ENCODE assay signal across 8 cellular contexts in the genomic region with DNA sequence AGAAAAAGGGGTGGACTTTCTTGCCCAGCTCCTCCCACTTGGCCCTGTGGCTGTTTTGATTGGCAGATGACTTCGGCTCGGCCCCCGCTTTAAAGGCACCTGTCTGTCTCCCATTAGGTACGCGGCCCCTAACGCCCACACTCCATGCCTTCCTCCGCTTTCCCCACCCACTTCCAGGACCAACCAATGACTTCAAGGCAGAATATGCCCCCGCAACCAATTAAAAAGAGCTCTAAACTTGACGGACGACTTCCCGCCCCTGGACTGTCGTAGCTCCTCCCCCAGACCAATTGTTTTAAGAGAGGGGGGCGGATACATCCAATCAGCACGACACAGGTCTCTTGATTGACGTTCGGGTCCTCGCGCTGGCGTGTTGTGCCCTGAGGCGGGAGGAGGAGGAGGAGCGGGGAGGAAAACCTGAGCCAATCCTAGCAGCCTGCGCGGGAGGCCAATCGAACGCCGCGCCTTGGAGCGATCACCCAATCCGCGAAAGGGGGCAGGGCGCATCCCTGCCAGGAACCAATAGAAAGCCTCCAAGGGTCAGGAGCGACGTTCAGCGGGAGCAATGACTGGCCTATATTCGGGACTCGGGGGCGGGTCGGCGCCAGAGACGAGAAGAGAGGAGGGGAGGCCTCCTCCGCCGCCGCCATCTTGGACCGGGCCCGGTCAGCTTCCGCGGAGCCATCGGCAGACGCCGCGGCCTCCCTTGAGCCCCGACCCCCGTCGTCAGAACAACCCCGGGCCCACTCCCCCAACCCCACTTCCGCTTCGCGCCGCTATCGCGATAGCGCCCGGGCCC. TPM values are rescaled to one million over a fixed set of nuclear protein-coding genes. Genes with fewer than 3 reads are reported as not detected.
A peak's percentile ranks its signal among the peaks of the same experiment; 100 is the strongest.
DNase-seq lines count a peak whose midpoint lies in the region; TF ChIP-seq lines count a peak whose summit lies in the region.

Gene CNOT3, plus strand, starts transcription at position 649 of the 799 bp plus-strand sequence. CDS start 5,217 bp downstream, outside the sequence.

- peak within 1 kb of the TSS; percentile 69 for H3K27ac ChIP-seq in subcutaneous abdominal adipose tissue (ENCODE audit: low read depth, low read length)

- TF ChIP-seq CTCF in HFF-Myc (IDR thresholded peaks at IDR 0.05; ENCODE audit: low read depth, low read length, missing control alignments), result no peak

- no peaks in the 10 kb centered on the region for H3K9me3 ChIP-seq in neuron (ENCODE audit: low read length)
- no peaks in the 10 kb centered on the region for H3K9me3 ChIP-seq in subcutaneous abdominal adipose tissue (ENCODE audit: control insufficient read depth in 5 of 5, low read length in 5 of 5)

- H3K4me1 ChIP-seq in neuron (ENCODE audit: insufficient read depth, low read length), result peaks cover 22% of the 10 kb centered on the region
- H3K4me1 ChIP-seq in subcutaneous abdominal adipose tissue (ENCODE audit: control insufficient read depth in 5 of 5, insufficient read depth in 5 of 5, low read length in 5 of 5), result peaks cover 15 to 48% (median 34%) of the 10 kb centered on the region in 5 donors

- peak within 1 kb of the TSS; percentile 83 for H3K4me3 Mint-ChIP-seq in activated naive CD4-positive, alpha-beta T cell treated with anti-CD3 and anti-CD28 coated beads for 36 hours

- peak within 1 kb of the TSS; percentile 11 for H2AFZ ChIP-seq in neuron (ENCODE audit: low read depth, low read length)

- peak within 1 kb of the TSS; percentile 71 to 95 (median 86) for H3K9ac ChIP-seq in subcutaneous abdominal adipose tissue (ENCODE audit: low read length in 5 of 5)

- CTCF ChIA-PET in activated naive CD4-positive, alpha-beta T cell treated with anti-CD3 and anti-CD28 coated beads for 36 hours (lab: Charles Lee), result interaction anchor here (0.6 to 1.7 kb wide), 5 partner anchors 21 to 166 kb away, joined by 3 to 4 read pairs (median 3); partner anchors contain the start of gene MBOAT7

- peak within 1 kb of the TSS; percentile 77 for H3K4me3 ChIP-seq in HFF-Myc (replicated peaks; ENCODE audit: low read depth, low read length)
- H3K4me3 ChIP-seq in neuron (ENCODE audit: low read length), result peak within 1 kb of the TSS; percentile 63
- H3K4me3 ChIP-seq in subcutaneous abdominal adipose tissue (ENCODE audit: low read depth in 1 of 5, low read length in 5 of 5), result peak within 1 kb of the TSS; percentile 70 to 80 (median 76)

- peaks cover 3% of the 10 kb centered on the region for H3K36me3 Mint-ChIP-seq in activated naive CD4-positive, alpha-beta T cell treated with anti-CD3 and anti-CD28 coated beads for 36 hours (ENCODE audit: low read depth)

- no peaks in the 10 kb centered on the region for H3K9me3 Mint-ChIP-seq in activated naive CD4-positive, alpha-beta T cell treated with anti-CD3 and anti-CD28 coated beads for 36 hours

- peak within 1 kb of the TSS; percentile 89 for H3K27ac Mint-ChIP-seq in activated naive CD4-positive, alpha-beta T cell treated with anti-CD3 and anti-CD28 coated beads for 36 hours

- H3K27me3 ChIP-seq in neuron (ENCODE audit: insufficient read depth, low read length) (no peaks in the 10 kb centered on the region), subcutaneous abdominal adipose tissue (ENCODE audit: control insufficient read depth in 5 of 5, insufficient read depth in 4 of 5, low read length in 5 of 5) (peaks cover 0 to 2% (median 0%) of the 10 kb centered on the region in 5 donors)

- intact Hi-C loops in activated naive CD4-positive, alpha-beta T cell treated with anti-CD3 and anti-CD28 coated beads for 36 hours (cut with micrococcal nuclease), result loop anchor here (1.0 to 10.0 kb wide), 9 partner anchors 22 to 1270 kb away; partner anchors contain the start of genes LENG1, LENG8, MYADM and NDUFA3

- H3K36me3 ChIP-seq in neuron (ENCODE audit: insufficient read depth, low read length) (peaks cover 32% of the 10 kb centered on the region), subcutaneous abdominal adipose tissue (ENCODE audit: control insufficient read depth in 5 of 5, insufficient read depth in 5 of 5, low read length in 5 of 5) (peaks cover 0 to 24% (median 12%) of the 10 kb centered on the region in 5 donors)

- H3K27me3 Mint-ChIP-seq in activated naive CD4-positive, alpha-beta T cell treated with anti-CD3 and anti-CD28 coated beads for 36 hours (ENCODE audit: low read depth), result no peaks in the 10 kb centered on the region

- DNase-seq in GM03348 (ENCODE audit: low spot score) (peak; percentile 98), HFF-Myc (ENCODE audit: extremely low read depth, low read depth) (peak; percentile 100), NAMALWA (ENCODE audit: low spot score) (peak; percentile 100), SK-N-DZ (ENCODE audit: low spot score) (peak; percentile 99), foreskin melanocyte (peak; percentile 100)
- DNase-seq in activated naive CD4-positive, alpha-beta T cell treated with anti-CD3 and anti-CD28 coated beads for 36 hours, result peak; percentile 100

- peaks cover 39% of the 10 kb centered on the region for H3K4me1 Mint-ChIP-seq in activated naive CD4-positive, alpha-beta T cell treated with anti-CD3 and anti-CD28 coated beads for 36 hours (ENCODE audit: low read depth)

RNA-seq across cellular contexts. Expression of gene CNOT3, which starts in this region (rescaled TPM):
- polyA plus RNA-seq in SK-N-DZ (2014; cell fraction: cytosol; rRNA removed), result 7.1 and 7.9 TPM in 2 replicates
- polyA plus RNA-seq in SK-N-DZ (2014; cell fraction: nucleus; rRNA removed), result 6.6 and 21.2 TPM in 2 replicates
- total RNA-seq in activated naive CD4-positive, alpha-beta T cell treated with anti-CD3 and anti-CD28 coated beads for 36 hours, result 10 to 100 TPM; 50.4 to 58.3 TPM

Comparison
In these comparisons a context has a peak if more than half of its experiments do, and no peak if none do; other contexts are left out.
1. Peak in every context shown above with its lines: DNase-seq, H3K4me3 ChIP-seq and H3K27ac ChIP-seq.